10 cellular contexts compared by ENCODE assay signal in genomic region chr5:68196876-68197275, GRCh38. TPM values are rescaled to one million over a fixed set of nuclear protein-coding genes. Genes with fewer than 3 reads are reported as not detected.
DNase-seq lines count a peak whose midpoint lies in the region; ATAC-seq, FAIRE-seq and TF ChIP-seq lines count a peak whose summit lies in the region.
"Had no signal": no experiment of that assay in that cellular context is flagged by ENCODE, and none has a peak within 500 bp of the region (broad histone marks: within the 10 kb centered on the region; RNA-seq: fewer than 3 reads in every experiment).

No MANE protein-coding gene starts in this region.

- no peaks in the 10 kb centered on the region for H3K36me3 Mint-ChIP-seq in activated naive CD4-positive, alpha-beta T cell treated with anti-CD3 and anti-CD28 coated beads, Interleukin-2, amount 50 U/mL, for 72 hours

- SMC1A ChIA-PET in GM12878 (lab: Charles Lee; ENCODE audit: uncharacterized antibody, unreplicated experiment) = interaction anchor here (0.6 to 4.0 kb wide), 2 partner anchors 18 to 57 kb away, joined by 3 to 17 read pairs; partner anchors contain the start of gene PIK3R1

- RAD21 ChIA-PET in GM12878 (lab: Charles Lee; ENCODE audit: unreplicated experiment) = interaction anchor here (0.7 kb wide), 1 partner anchor 239 kb away, joined by 3 read pairs; no protein-coding TSS in a partner anchor

- TF ChIP-seq RAD21 in GM12878 (IDR thresholded peaks at IDR 0.05; ENCODE audit: insufficient read depth, low read depth, low read length) = no peak; the same call in 1 of the 2 replicates

- H3K4me3 ChIP-seq in GM12878 = no peak overlapping the region

- H3K27ac Mint-ChIP-seq in activated naive CD4-positive, alpha-beta T cell treated with anti-CD3 and anti-CD28 coated beads, Interleukin-2, amount 50 U/mL, for 72 hours = no peak overlapping the region

- H3K79me2 ChIP-seq in GM12878 (ENCODE audit: control insufficient read depth, insufficient read depth, low read length) = no peaks in the 10 kb centered on the region

- no peaks in the 10 kb centered on the region for H3K36me3 ChIP-seq in GM12878 (ENCODE audit: control insufficient read depth in 2 of 2, insufficient read depth in 2 of 2, low read length in 1 of 2)

- H3K27ac ChIP-seq in GM12878 (ENCODE audit: control insufficient read depth, insufficient read depth) = no peak overlapping the region

- FAIRE-seq in GM12878 (lab: Jason Lieb, UNC) = peak; percentile 91
- FAIRE-seq: keratinocyte had no signal

- BruUV-seq in GM12878 (replicated peaks; lab: Mats Ljungman, UMichigan) = no TSS peak

- no peaks in the 10 kb centered on the region for H4K20me1 ChIP-seq in GM12878 (ENCODE audit: control insufficient read depth, insufficient read depth)

- peaks cover 0 to 3% of the 10 kb centered on the region in 2 donors for H3K9me3 Mint-ChIP-seq in activated naive CD4-positive, alpha-beta T cell treated with anti-CD3 and anti-CD28 coated beads, Interleukin-2, amount 50 U/mL, for 72 hours

- H3K27me3 ChIP-seq in GM12878 (replicated peaks in 1 of 2; ENCODE audit: control insufficient read depth in 2 of 2, insufficient read depth in 2 of 2, low read length in 1 of 2) = no peaks in the 10 kb centered on the region

- POLR2A ChIA-PET in GM12878 (lab: Charles Lee) = no interaction called here

- in situ Hi-C loops in GM12878 (cut with MboI) = no loop called here

- no peaks in the 10 kb centered on the region for H3K9me3 ChIP-seq in GM12878 (replicated peaks; ENCODE audit: control insufficient read depth, insufficient read depth, low read length)

- ATAC-seq in GM19467 (IDR thresholded peaks at IDR 0.05; ENCODE audit: unreplicated experiment) = peak; percentile 97
- ATAC-seq in HG03159 (IDR thresholded peaks at IDR 0.05; ENCODE audit: unreplicated experiment) = peak; percentile 99
- ATAC-seq in GM12878 = peak; percentile 97
- ATAC-seq in activated naive CD4-positive, alpha-beta T cell treated with anti-CD3 and anti-CD28 coated beads, Interleukin-2, amount 50 U/mL, for 72 hours = no peak

- intact Hi-C loops in GM12878 (cut with micrococcal nuclease; ENCODE audit: unreplicated experiment) = loop anchor here (2.0 kb wide), 1 partner anchor 18 kb away; the partner anchor contains the start of gene PIK3R1

- TF ChIP-seq POLR2A in GM12878 (IDR thresholded peaks at IDR 0.05; ENCODE audit: low read depth, low read length) (no peak), erythroblast (IDR thresholded peaks at IDR 0.05; ENCODE audit: low read length) (no peak)

- H2AFZ ChIP-seq in GM12878 (ENCODE audit: control insufficient read depth, low read depth, low read length) = no peak overlapping the region; the same call in 1 of the 2 replicates

- WGBS in GM12878 (ENCODE audit: insufficient coverage, insufficient replicate concordance, low lambda C conversion rate, missing lambda C conversion rate) = 9% methylated on average over 6 of the region's 6 CpGs

- H3K9ac ChIP-seq in GM12878 (ENCODE audit: control insufficient read depth, insufficient read depth, low read length) = no peak overlapping the region

- CTCF ChIA-PET in GM12878 (lab: Yijun Ruan, JAX) = interaction anchor here (0.7 kb wide), 1 partner anchor 16 kb away, joined by 3 read pairs; no protein-coding TSS in a partner anchor

- DNase-seq in CD1c-positive myeloid dendritic cell (ENCODE audit: extremely low spot score) = peak; percentile 89
- DNase-seq in GM12878 (ENCODE audit: low read depth, low spot score) = peak; percentile 67
- no peak for DNase-seq in NCI-H1436 (lab: John Stamatoyannopoulos, UW)
- DNase-seq in erythroblast (lab: John Stamatoyannopoulos, UW) = no peak
- DNase-seq in NCI-H1417 (lab: John Stamatoyannopoulos, UW) = no peak
- DNase-seq in activated naive CD4-positive, alpha-beta T cell treated with anti-CD3 and anti-CD28 coated beads, Interleukin-2, amount 50 U/mL, for 72 hours (ENCODE audit: low spot score in 2 of 2) = no peak
- DNase-seq: stimulated activated CD4-positive, alpha-beta T cell treated with anti-CD3 and anti-CD28 coated beads, Interleukin-2, amount 100 ng/mL, for 24 hours had no signal

- peak; percentile 50 to 73; a peak in 3 of 4 replicates for TF ChIP-seq EP300 in GM12878 (IDR thresholded peaks at IDR 0.05; ENCODE audit: borderline replicate concordance in 1 of 2, control insufficient read depth in 1 of 2, low read depth in 2 of 2, low read length in 2 of 2)

- TF ChIP-seq CTCF in GM12878 (IDR thresholded peaks at IDR 0.05 in 2 of 3, conservative IDR thresholded peaks at IDR 0.05 in 1 of 3; ENCODE audit: control insufficient read depth in 2 of 3, extremely low read depth in 1 of 3, insufficient read depth in 1 of 3, low read depth in 3 of 3, low read length in 3 of 3) = no peak

- H3K4me2 ChIP-seq in GM12878 (ENCODE audit: control insufficient read depth, insufficient read depth) = peak overlapping the region; percentile 68

- H3K4me1 ChIP-seq in GM12878 (ENCODE audit: control insufficient read depth, insufficient read depth, low read length) = peaks cover 18% of the 10 kb centered on the region

TF ChIP-seq in GM12878, 131 proteins besides CTCF, POLR2A, EP300 and RAD21 (continues in another document):
- TF ChIP-seq CREB1 (IDR thresholded peaks at IDR 0.05; ENCODE audit: low read depth) (peak; percentile 50; the same call in 1 of the 2 replicates), CHD4 (IDR thresholded peaks at IDR 0.05) (no peak), ZZZ3 (IDR thresholded peaks at IDR 0.05; ENCODE audit: control insufficient read depth, insufficient read length, low read depth) (no peak), SREBF1 (IDR thresholded peaks at IDR 0.05; ENCODE audit: low read length) (no peak), PKNOX1 (IDR thresholded peaks at IDR 0.05) (no peak), BHLHE40 (IDR thresholded peaks at IDR 0.05; ENCODE audit: borderline replicate concordance in 1 of 2, low read depth in 2 of 2, low read length in 1 of 2) (no peak), RUNX3 (IDR thresholded peaks at IDR 0.05; ENCODE audit: low read length) (peak; percentile 85), ATF7 (IDR thresholded peaks at IDR 0.05; ENCODE audit: low read depth) (no peak), KAT2A (conservative IDR thresholded peaks at IDR 0.05; ENCODE audit: control insufficient read depth, low read depth, low read length) (no peak), ESRRA (IDR thresholded peaks at IDR 0.05; ENCODE audit: low read length) (no peak), SUPT20H (IDR thresholded peaks at IDR 0.05; ENCODE audit: borderline replicate concordance, control insufficient read depth, low read depth, low read length) (no peak), TARDBP (IDR thresholded peaks at IDR 0.05; ENCODE audit: borderline replicate concordance) (no peak), MYC (IDR thresholded peaks at IDR 0.05; ENCODE audit: insufficient read depth, insufficient read length, insufficient replicate concordance, low read length, severe bottlenecking) (no peak), RFX5 (IDR thresholded peaks at IDR 0.05; ENCODE audit: low read depth, low read length) (no peak), RAD51 (IDR thresholded peaks at IDR 0.05) (no peak), NRF1 (conservative IDR thresholded peaks at IDR 0.05; ENCODE audit: low read depth, low read length) (no peak), GABPA (IDR thresholded peaks at IDR 0.05; ENCODE audit: low read depth) (no peak), MYB (IDR thresholded peaks at IDR 0.05; ENCODE audit: borderline replicate concordance, low read depth, low read length) (no peak), SIX5 (IDR thresholded peaks at IDR 0.05; ENCODE audit: low read depth, low read length, severe bottlenecking) (no peak), TAF1 (IDR thresholded peaks at IDR 0.05; ENCODE audit: borderline replicate concordance, low read depth, low read length) (no peak), JUNB (IDR thresholded peaks at IDR 0.05) (no peak)

RNA-seq across cellular contexts. Expression of gene PIK3R1, which starts 18.7 kb away (rescaled TPM):
- 40.8 and 49.4 TPM in 2 replicates for total RNA-seq in GM12878 (2013; cell fraction: nucleolus; rRNA removed)
- total RNA-seq in GM12878 (2014; rRNA removed) (28.0 and 33.3 TPM in 2 replicates), GM12878 (2014; rRNA removed; fragmentation: Illumina TruSeq; extraction: Trizol) (30.1 and 34.9 TPM in 2 replicates), GM12878 (2021) (38.4 and 39.8 TPM in 2 replicates)
- 11.5 TPM for polyA plus RNA-seq in GM12878 (2011; ENCODE audit: low read depth)
- polyA plus RNA-seq in GM12878 (2011; rRNA removed) (14.6 and 15.9 TPM in 2 replicates), GM12878 (2014; fragmentation: Illumina TruSeq; extraction: Trizol) (34.6 and 38.1 TPM in 2 replicates), GM12878 (2014; fragmentation: Nextera tagmentation; extraction: Ambion mirVana) (1 to 10 TPM; 7.8 to 8.0 TPM), GM12878 (2014; rRNA removed) (15.1 and 15.6 TPM in 2 replicates), GM12878 (2016; fragmentation: Nextera tagmentation; extraction: Ambion mirVana) (10 to 100 TPM; 14.0 to 15.4 TPM)
- 6.9 and 10.1 TPM in 2 replicates for polyA plus RNA-seq in GM12878 (2011; cell fraction: cytosol; rRNA removed)
- 10.3 and 15.8 TPM in 2 replicates for polyA plus RNA-seq in GM12878 (2011; cell fraction: nucleus; rRNA removed)
- 15.8 and 22.1 TPM in 2 replicates for polyA plus RNA-seq in GM12878 (2012)
- polyA minus RNA-seq in GM12878 (2011; rRNA and poly(A)+ RNA removed) = 30.3 and 32.3 TPM in 2 replicates
- polyA minus RNA-seq in GM12878 (2011; cell fraction: cytosol; rRNA and poly(A)+ RNA removed) = 19.0 and 24.7 TPM in 2 replicates
- 23.9 and 37.7 TPM in 2 replicates for polyA minus RNA-seq in GM12878 (2011; cell fraction: nucleus; rRNA and poly(A)+ RNA removed)
- total RNA-seq in activated naive CD4-positive, alpha-beta T cell treated with anti-CD3 and anti-CD28 coated beads, Interleukin-2, amount 50 U/mL, for 72 hours = 10 to 100 TPM; 24.7 to 54.8 TPM

Comparison
In these comparisons a context has a peak if more than half of its experiments do, and no peak if none do; other contexts are left out.
1. DNase-seq: peak in CD1c-positive myeloid dendritic cell (single experiment) and GM12878 (single experiment); none in NCI-H1436 (single experiment), erythroblast (0 of 2), NCI-H1417 (0 of 3) and activated naive CD4-positive, alpha-beta T cell treated with anti-CD3 and anti-CD28 coated beads, Interleukin-2, amount 50 U/mL, for 72 hours (0 of 2).
2. ATAC-seq: peak in GM19467 (single experiment), HG03159 (single experiment) and GM12878 (single experiment); none in activated naive CD4-positive, alpha-beta T cell treated with anti-CD3 and anti-CD28 coated beads, Interleukin-2, amount 50 U/mL, for 72 hours (0 of 2).